Comparison of ENCODE assay signal across 2 cellular contexts in the genomic region with DNA sequence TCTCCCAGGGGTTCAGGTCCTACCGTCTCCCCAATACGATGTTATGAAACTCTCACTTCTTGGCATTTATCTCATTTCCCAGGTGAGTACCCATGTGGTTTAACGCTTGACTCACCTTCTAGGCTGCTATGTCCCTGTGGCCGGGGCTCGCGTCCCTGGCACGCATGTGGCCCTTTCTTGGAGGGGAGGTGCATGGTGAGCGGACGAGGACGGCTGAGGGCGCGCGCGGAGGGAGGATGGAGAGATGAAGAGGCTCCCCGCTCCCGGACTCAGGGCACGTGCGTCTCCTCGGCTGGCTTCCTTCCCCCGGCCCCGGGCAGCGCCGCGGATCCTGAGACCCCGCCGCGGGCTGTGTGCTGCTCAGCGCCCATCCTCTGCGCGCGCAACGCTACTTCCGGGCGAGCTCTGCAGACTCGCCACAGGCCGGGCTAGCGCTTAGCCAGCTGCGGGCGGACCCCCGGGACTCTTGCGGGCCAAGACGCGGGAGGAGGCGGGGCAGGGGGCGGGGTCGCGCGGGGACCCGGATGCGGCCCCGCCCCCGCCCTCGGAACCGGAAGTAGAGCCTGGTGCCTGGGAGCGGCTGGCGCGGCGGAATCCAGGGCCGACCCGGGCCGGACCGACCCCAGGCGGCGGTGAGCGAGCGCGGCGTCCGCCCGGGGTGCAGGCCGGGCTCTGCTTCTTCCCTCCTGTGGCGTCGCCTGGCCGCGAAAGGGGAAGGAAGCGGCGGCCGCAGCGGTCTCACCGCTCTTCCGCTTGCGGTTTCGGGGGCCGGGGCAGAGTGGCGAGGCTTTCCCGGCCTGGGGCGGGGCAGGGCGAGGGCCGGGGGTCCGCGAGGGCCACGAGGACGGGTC.
TF ChIP-seq lines count a peak whose summit lies in the region.

A gene (plus strand): TSS at position 547 of the 851 bp plus-strand sequence. CDS start 8,769 bp downstream, outside the sequence.

TF ChIP-seq in HEK293, 187 proteins besides CTCF, POLR2A, EP300 and RAD21 (continued from another document):
- TF ChIP-seq, protein P1, sequence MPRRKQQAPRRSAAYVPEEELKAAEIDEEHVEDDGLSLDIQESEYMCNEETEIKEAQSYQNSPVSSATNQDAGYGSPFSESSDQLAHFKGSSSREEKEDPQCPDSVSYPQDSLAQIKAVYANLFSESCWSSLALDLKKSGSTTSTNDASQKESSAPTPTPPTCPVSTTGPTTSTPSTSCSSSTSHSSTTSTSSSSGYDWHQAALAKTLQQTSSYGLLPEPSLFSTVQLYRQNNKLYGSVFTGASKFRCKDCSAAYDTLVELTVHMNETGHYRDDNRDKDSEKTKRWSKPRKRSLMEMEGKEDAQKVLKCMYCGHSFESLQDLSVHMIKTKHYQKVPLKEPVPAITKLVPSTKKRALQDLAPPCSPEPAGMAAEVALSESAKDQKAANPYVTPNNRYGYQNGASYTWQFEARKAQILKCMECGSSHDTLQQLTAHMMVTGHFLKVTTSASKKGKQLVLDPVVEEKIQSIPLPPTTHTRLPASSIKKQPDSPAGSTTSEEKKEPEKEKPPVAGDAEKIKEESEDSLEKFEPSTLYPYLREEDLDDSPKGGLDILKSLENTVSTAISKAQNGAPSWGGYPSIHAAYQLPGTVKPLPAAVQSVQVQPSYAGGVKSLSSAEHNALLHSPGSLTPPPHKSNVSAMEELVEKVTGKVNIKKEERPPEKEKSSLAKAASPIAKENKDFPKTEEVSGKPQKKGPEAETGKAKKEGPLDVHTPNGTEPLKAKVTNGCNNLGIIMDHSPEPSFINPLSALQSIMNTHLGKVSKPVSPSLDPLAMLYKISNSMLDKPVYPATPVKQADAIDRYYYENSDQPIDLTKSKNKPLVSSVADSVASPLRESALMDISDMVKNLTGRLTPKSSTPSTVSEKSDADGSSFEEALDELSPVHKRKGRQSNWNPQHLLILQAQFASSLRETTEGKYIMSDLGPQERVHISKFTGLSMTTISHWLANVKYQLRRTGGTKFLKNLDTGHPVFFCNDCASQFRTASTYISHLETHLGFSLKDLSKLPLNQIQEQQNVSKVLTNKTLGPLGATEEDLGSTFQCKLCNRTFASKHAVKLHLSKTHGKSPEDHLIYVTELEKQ (tag by site-specific recombination; IDR thresholded peaks at IDR 0.05; ENCODE audit: borderline replicate concordance): no peak
- peak; percentile 89 for TF ChIP-seq ZNF335 (tag by site-specific recombination; conservative IDR thresholded peaks at IDR 0.05)
- TF ChIP-seq KLF16 (tag by site-specific recombination; IDR thresholded peaks at IDR 0.05): peak; percentile 66; the same call in 1 of the 2 replicates
- peak; percentile 21; the same call in 1 of the 2 replicates for TF ChIP-seq ZNF394 (tag by site-specific recombination; IDR thresholded peaks at IDR 0.05; ENCODE audit: borderline replicate concordance)
- peak; percentile 95 for TF ChIP-seq ZNF341 (tag by site-specific recombination; IDR thresholded peaks at IDR 0.05; ENCODE audit: low read depth)
- TF ChIP-seq ZFP37 (tag by site-specific recombination; IDR thresholded peaks at IDR 0.05): peak; percentile 77; the same call in 1 of the 2 replicates
- TF ChIP-seq ZNF561 (tag by site-specific recombination; IDR thresholded peaks at IDR 0.05; ENCODE audit: borderline replicate concordance): peak; percentile 58; the same call in 1 of the 2 replicates
- no peak for TF ChIP-seq OVOL3 (tag by site-specific recombination; IDR thresholded peaks at IDR 0.05)

TF ChIP-seq in GM12878, 131 proteins besides CTCF, POLR2A, EP300 and RAD21 (continued from another document and continues in another):
- TF ChIP-seq, protein P2, sequence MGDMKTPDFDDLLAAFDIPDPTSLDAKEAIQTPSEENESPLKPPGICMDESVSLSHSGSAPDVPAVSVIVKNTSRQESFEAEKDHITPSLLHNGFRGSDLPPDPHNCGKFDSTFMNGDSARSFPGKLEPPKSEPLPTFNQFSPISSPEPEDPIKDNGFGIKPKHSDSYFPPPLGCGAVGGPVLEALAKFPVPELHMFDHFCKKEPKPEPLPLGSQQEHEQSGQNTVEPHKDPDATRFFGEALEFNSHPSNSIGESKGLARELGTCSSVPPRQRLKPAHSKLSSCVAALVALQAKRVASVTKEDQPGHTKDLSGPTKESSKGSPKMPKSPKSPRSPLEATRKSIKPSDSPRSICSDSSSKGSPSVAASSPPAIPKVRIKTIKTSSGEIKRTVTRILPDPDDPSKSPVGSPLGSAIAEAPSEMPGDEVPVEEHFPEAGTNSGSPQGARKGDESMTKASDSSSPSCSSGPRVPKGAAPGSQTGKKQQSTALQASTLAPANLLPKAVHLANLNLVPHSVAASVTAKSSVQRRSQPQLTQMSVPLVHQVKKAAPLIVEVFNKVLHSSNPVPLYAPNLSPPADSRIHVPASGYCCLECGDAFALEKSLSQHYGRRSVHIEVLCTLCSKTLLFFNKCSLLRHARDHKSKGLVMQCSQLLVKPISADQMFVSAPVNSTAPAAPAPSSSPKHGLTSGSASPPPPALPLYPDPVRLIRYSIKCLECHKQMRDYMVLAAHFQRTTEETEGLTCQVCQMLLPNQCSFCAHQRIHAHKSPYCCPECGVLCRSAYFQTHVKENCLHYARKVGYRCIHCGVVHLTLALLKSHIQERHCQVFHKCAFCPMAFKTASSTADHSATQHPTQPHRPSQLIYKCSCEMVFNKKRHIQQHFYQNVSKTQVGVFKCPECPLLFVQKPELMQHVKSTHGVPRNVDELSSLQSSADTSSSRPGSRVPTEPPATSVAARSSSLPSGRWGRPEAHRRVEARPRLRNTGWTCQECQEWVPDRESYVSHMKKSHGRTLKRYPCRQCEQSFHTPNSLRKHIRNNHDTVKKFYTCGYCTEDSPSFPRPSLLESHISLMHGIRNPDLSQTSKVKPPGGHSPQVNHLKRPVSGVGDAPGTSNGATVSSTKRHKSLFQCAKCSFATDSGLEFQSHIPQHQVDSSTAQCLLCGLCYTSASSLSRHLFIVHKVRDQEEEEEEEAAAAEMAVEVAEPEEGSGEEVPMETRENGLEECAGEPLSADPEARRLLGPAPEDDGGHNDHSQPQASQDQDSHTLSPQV (IDR thresholded peaks at IDR 0.05): no peak
- TF ChIP-seq, protein P3, sequence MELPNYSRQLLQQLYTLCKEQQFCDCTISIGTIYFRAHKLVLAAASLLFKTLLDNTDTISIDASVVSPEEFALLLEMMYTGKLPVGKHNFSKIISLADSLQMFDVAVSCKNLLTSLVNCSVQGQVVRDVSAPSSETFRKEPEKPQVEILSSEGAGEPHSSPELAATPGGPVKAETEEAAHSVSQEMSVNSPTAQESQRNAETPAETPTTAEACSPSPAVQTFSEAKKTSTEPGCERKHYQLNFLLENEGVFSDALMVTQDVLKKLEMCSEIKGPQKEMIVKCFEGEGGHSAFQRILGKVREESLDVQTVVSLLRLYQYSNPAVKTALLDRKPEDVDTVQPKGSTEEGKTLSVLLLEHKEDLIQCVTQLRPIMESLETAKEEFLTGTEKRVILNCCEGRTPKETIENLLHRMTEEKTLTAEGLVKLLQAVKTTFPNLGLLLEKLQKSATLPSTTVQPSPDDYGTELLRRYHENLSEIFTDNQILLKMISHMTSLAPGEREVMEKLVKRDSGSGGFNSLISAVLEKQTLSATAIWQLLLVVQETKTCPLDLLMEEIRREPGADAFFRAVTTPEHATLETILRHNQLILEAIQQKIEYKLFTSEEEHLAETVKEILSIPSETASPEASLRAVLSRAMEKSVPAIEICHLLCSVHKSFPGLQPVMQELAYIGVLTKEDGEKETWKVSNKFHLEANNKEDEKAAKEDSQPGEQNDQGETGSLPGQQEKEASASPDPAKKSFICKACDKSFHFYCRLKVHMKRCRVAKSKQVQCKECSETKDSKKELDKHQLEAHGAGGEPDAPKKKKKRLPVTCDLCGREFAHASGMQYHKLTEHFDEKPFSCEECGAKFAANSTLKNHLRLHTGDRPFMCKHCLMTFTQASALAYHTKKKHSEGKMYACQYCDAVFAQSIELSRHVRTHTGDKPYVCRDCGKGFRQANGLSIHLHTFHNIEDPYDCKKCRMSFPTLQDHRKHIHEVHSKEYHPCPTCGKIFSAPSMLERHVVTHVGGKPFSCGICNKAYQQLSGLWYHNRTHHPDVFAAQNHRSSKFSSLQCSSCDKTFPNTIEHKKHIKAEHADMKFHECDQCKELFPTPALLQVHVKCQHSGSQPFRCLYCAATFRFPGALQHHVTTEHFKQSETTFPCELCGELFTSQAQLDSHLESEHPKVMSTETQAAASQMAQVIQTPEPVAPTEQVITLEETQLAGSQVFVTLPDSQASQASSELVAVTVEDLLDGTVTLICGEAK (IDR thresholded peaks at IDR 0.05; ENCODE audit: borderline replicate concordance): no peak
- TF ChIP-seq, protein P4, sequence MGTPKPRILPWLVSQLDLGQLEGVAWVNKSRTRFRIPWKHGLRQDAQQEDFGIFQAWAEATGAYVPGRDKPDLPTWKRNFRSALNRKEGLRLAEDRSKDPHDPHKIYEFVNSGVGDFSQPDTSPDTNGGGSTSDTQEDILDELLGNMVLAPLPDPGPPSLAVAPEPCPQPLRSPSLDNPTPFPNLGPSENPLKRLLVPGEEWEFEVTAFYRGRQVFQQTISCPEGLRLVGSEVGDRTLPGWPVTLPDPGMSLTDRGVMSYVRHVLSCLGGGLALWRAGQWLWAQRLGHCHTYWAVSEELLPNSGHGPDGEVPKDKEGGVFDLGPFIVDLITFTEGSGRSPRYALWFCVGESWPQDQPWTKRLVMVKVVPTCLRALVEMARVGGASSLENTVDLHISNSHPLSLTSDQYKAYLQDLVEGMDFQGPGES (IDR thresholded peaks at IDR 0.05): no peak
- TF ChIP-seq, protein P5, sequence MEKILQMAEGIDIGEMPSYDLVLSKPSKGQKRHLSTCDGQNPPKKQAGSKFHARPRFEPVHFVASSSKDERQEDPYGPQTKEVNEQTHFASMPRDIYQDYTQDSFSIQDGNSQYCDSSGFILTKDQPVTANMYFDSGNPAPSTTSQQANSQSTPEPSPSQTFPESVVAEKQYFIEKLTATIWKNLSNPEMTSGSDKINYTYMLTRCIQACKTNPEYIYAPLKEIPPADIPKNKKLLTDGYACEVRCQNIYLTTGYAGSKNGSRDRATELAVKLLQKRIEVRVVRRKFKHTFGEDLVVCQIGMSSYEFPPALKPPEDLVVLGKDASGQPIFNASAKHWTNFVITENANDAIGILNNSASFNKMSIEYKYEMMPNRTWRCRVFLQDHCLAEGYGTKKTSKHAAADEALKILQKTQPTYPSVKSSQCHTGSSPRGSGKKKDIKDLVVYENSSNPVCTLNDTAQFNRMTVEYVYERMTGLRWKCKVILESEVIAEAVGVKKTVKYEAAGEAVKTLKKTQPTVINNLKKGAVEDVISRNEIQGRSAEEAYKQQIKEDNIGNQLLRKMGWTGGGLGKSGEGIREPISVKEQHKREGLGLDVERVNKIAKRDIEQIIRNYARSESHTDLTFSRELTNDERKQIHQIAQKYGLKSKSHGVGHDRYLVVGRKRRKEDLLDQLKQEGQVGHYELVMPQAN (conservative IDR thresholded peaks at IDR 0.05): peak; percentile 75; the same call in 1 of the 2 replicates
- TF ChIP-seq, protein P6, sequence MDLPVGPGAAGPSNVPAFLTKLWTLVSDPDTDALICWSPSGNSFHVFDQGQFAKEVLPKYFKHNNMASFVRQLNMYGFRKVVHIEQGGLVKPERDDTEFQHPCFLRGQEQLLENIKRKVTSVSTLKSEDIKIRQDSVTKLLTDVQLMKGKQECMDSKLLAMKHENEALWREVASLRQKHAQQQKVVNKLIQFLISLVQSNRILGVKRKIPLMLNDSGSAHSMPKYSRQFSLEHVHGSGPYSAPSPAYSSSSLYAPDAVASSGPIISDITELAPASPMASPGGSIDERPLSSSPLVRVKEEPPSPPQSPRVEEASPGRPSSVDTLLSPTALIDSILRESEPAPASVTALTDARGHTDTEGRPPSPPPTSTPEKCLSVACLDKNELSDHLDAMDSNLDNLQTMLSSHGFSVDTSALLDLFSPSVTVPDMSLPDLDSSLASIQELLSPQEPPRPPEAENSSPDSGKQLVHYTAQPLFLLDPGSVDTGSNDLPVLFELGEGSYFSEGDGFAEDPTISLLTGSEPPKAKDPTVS (IDR thresholded peaks at IDR 0.05; ENCODE audit: low read depth, low read length): no peak
- no peak for TF ChIP-seq CHD4 (IDR thresholded peaks at IDR 0.05)
- no peak for TF ChIP-seq EZH2 (IDR thresholded peaks at IDR 0.05; ENCODE audit: borderline replicate concordance, control insufficient read depth, low read depth, low read length)
- TF ChIP-seq, protein P7, sequence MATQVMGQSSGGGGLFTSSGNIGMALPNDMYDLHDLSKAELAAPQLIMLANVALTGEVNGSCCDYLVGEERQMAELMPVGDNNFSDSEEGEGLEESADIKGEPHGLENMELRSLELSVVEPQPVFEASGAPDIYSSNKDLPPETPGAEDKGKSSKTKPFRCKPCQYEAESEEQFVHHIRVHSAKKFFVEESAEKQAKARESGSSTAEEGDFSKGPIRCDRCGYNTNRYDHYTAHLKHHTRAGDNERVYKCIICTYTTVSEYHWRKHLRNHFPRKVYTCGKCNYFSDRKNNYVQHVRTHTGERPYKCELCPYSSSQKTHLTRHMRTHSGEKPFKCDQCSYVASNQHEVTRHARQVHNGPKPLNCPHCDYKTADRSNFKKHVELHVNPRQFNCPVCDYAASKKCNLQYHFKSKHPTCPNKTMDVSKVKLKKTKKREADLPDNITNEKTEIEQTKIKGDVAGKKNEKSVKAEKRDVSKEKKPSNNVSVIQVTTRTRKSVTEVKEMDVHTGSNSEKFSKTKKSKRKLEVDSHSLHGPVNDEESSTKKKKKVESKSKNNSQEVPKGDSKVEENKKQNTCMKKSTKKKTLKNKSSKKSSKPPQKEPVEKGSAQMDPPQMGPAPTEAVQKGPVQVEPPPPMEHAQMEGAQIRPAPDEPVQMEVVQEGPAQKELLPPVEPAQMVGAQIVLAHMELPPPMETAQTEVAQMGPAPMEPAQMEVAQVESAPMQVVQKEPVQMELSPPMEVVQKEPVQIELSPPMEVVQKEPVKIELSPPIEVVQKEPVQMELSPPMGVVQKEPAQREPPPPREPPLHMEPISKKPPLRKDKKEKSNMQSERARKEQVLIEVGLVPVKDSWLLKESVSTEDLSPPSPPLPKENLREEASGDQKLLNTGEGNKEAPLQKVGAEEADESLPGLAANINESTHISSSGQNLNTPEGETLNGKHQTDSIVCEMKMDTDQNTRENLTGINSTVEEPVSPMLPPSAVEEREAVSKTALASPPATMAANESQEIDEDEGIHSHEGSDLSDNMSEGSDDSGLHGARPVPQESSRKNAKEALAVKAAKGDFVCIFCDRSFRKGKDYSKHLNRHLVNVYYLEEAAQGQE (IDR thresholded peaks at IDR 0.05; ENCODE audit: low read depth, low read length): no peak
- TF ChIP-seq ATF7 (IDR thresholded peaks at IDR 0.05; ENCODE audit: low read depth): no peak
- TF ChIP-seq, protein P8, sequence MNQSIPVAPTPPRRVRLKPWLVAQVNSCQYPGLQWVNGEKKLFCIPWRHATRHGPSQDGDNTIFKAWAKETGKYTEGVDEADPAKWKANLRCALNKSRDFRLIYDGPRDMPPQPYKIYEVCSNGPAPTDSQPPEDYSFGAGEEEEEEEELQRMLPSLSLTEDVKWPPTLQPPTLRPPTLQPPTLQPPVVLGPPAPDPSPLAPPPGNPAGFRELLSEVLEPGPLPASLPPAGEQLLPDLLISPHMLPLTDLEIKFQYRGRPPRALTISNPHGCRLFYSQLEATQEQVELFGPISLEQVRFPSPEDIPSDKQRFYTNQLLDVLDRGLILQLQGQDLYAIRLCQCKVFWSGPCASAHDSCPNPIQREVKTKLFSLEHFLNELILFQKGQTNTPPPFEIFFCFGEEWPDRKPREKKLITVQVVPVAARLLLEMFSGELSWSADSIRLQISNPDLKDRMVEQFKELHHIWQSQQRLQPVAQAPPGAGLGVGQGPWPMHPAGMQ (IDR thresholded peaks at IDR 0.05; ENCODE audit: borderline replicate concordance): no peak
- no peak for TF ChIP-seq IRF4 (IDR thresholded peaks at IDR 0.05; ENCODE audit: low read depth, low read length)
- peak; percentile 96 for TF ChIP-seq LARP7 (IDR thresholded peaks at IDR 0.05)
- no peak for TF ChIP-seq HCFC1 (IDR thresholded peaks at IDR 0.05; ENCODE audit: low read length)
- no peak for TF ChIP-seq CHD1 (IDR thresholded peaks at IDR 0.05; ENCODE audit: low read depth, low read length)
- TF ChIP-seq NFIC (IDR thresholded peaks at IDR 0.05; ENCODE audit: low read depth, low read length): peak; percentile 36; the same call in 1 of the 2 replicates
- peak; percentile 96 for TF ChIP-seq RUNX3 (IDR thresholded peaks at IDR 0.05; ENCODE audit: low read length)
